Comparison of ENCODE assay signal across 1 cellular context in the genomic region with DNA sequence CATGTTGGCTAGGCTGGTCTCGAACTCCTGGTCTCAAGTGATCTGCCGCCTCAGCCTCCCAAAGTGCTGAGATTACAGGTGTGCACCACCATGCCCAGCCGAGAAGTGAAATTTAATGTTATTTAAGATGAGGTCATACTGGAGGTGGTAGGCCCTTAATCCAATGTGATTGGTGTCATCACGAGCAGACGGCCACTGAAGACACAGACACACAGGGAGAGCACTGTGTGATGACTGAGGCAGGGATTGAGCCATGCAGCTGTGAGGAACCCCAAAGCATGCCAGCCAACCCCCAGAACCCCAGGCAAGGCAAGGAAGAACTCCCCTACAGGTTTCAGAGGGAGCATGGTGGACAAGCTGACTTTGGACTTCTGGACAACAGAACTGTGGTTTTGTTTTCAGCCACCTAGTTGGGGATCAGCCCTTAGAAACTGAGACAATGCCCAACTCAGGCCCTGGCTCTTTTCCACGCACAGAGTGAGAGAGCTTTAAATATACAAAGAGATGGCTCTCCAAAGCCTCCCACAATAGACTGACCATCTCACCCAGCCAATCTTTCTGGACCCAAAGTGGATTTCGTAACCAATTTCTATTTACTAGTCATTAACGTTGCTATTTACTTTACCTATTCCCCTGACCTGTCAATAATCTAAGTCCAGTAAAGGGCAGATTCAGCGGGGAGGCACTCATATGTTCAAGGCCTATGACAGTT.
TF ChIP-seq lines count a peak whose summit lies in the region.

No MANE protein-coding gene starts in this region.

TF ChIP-seq in HepG2, 621 proteins besides CTCF, POLR2A, EP300 and RAD21 (continued from another document and continues in another):
- TF ChIP-seq, protein P1, sequence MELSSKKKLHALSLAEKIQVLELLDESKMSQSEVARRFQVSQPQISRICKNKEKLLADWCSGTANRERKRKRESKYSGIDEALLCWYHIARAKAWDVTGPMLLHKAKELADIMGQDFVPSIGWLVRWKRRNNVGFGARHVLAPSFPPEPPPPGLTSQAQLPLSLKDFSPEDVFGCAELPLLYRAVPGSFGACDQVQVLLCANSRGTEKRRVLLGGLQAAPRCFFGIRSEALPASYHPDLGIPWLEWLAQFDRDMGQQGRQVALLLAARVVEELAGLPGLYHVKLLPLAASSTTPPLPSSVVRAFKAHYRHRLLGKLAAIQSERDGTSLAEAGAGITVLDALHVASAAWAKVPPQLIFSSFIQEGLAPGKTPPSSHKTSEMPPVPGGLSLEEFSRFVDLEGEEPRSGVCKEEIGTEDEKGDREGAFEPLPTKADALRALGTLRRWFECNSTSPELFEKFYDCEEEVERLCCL (CRISPR knock-in tag; IDR thresholded peaks at IDR 0.05; ENCODE audit: borderline replicate concordance) = no peak
- TF ChIP-seq ZMYM4 (CRISPR knock-in tag; IDR thresholded peaks at IDR 0.05) (peak; percentile 91), ZFP62 (CRISPR knock-in tag; IDR thresholded peaks at IDR 0.05) (no peak), ZNF619 (CRISPR knock-in tag; IDR thresholded peaks at IDR 0.05) (no peak), KLF12 (CRISPR knock-in tag; IDR thresholded peaks at IDR 0.05; ENCODE audit: borderline replicate concordance) (no peak), TGIF2 (CRISPR knock-in tag; IDR thresholded peaks at IDR 0.05) (peak; percentile 95), ZNF546 (CRISPR knock-in tag; conservative IDR thresholded peaks at IDR 0.05) (no peak), ZNF180 (CRISPR knock-in tag; IDR thresholded peaks at IDR 0.05; ENCODE audit: borderline replicate concordance, low read depth) (no peak), SUZ12 (IDR thresholded peaks at IDR 0.05; ENCODE audit: low read depth, low read length) (no peak), ZNF558 (CRISPR knock-in tag; IDR thresholded peaks at IDR 0.05; ENCODE audit: borderline replicate concordance) (no peak), NFATC3 (CRISPR knock-in tag; IDR thresholded peaks at IDR 0.05) (no peak), ZNF598 (CRISPR knock-in tag; IDR thresholded peaks at IDR 0.05; ENCODE audit: borderline replicate concordance) (0 out of 2 replicates have a peak, but pooled peaks have one; percentile 21), KLF6 (CRISPR knock-in tag; IDR thresholded peaks at IDR 0.05) (peak; percentile 95), SNAPC2 (CRISPR knock-in tag; IDR thresholded peaks at IDR 0.05) (0 out of 2 replicates have a peak, but pooled peaks have one; percentile 67), ZFP41 (CRISPR knock-in tag; IDR thresholded peaks at IDR 0.05; ENCODE audit: borderline replicate concordance) (no peak), PAXIP1 (CRISPR knock-in tag; conservative IDR thresholded peaks at IDR 0.05) (peak; percentile 100), SP5 (CRISPR knock-in tag; IDR thresholded peaks at IDR 0.05; ENCODE audit: borderline replicate concordance, low read depth) (peak; percentile 92), RXRA (CRISPR knock-in tag; IDR thresholded peaks at IDR 0.05) (peak; percentile 50; the same call in 1 of the 2 replicates), DNMT3B (CRISPR knock-in tag; conservative IDR thresholded peaks at IDR 0.05) (no peak), ZNF678 (CRISPR knock-in tag; IDR thresholded peaks at IDR 0.05) (peak; percentile 60; the same call in 1 of the 2 replicates), MXI1 (IDR thresholded peaks at IDR 0.05; ENCODE audit: borderline replicate concordance, low read depth, low read length) (no peak), ZNF12 (CRISPR knock-in tag; IDR thresholded peaks at IDR 0.05) (peak; percentile 68), PAF1 (CRISPR knock-in tag; IDR thresholded peaks at IDR 0.05) (no peak), TRAFD1 (CRISPR knock-in tag; IDR thresholded peaks at IDR 0.05; ENCODE audit: borderline replicate concordance) (no peak), SIN3A (IDR thresholded peaks at IDR 0.05; ENCODE audit: borderline replicate concordance, low read depth, low read length) (peak; percentile 74; the same call in 1 of the 2 replicates), ZNF580 (CRISPR knock-in tag; IDR thresholded peaks at IDR 0.05; ENCODE audit: borderline replicate concordance, low read depth) (peak; percentile 76; the same call in 1 of the 2 replicates), ZSCAN21 (CRISPR knock-in tag; IDR thresholded peaks at IDR 0.05; ENCODE audit: borderline replicate concordance) (0 out of 2 replicates have a peak, but pooled peaks have one; percentile 82), ZMAT3 (CRISPR knock-in tag; conservative IDR thresholded peaks at IDR 0.05) (peak; percentile 80), ZNF446 (CRISPR knock-in tag; IDR thresholded peaks at IDR 0.05) (peak; percentile 89; the same call in 1 of the 2 replicates), ZNF101 (CRISPR knock-in tag; IDR thresholded peaks at IDR 0.05; ENCODE audit: borderline replicate concordance, low read depth) (no peak), ADNP (CRISPR knock-in tag; IDR thresholded peaks at IDR 0.05) (no peak), ZNF781 (CRISPR knock-in tag; IDR thresholded peaks at IDR 0.05; ENCODE audit: borderline replicate concordance, not compliant biosample characterization) (peak; percentile 32), ZNF234 (CRISPR knock-in tag; conservative IDR thresholded peaks at IDR 0.05) (no peak), PLRG1 (conservative IDR thresholded peaks at IDR 0.05) (no peak), MAF1 (CRISPR knock-in tag; IDR thresholded peaks at IDR 0.05; ENCODE audit: borderline replicate concordance) (no peak)
- TF ChIP-seq, protein P2, sequence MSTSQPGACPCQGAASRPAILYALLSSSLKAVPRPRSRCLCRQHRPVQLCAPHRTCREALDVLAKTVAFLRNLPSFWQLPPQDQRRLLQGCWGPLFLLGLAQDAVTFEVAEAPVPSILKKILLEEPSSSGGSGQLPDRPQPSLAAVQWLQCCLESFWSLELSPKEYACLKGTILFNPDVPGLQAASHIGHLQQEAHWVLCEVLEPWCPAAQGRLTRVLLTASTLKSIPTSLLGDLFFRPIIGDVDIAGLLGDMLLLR (CRISPR knock-in tag; IDR thresholded peaks at IDR 0.05) = 0 out of 2 replicates have a peak, but pooled peaks have one; percentile 64
- TF ChIP-seq, protein P3, sequence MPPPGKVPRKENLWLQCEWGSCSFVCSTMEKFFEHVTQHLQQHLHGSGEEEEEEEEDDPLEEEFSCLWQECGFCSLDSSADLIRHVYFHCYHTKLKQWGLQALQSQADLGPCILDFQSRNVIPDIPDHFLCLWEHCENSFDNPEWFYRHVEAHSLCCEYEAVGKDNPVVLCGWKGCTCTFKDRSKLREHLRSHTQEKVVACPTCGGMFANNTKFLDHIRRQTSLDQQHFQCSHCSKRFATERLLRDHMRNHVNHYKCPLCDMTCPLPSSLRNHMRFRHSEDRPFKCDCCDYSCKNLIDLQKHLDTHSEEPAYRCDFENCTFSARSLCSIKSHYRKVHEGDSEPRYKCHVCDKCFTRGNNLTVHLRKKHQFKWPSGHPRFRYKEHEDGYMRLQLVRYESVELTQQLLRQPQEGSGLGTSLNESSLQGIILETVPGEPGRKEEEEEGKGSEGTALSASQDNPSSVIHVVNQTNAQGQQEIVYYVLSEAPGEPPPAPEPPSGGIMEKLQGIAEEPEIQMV (CRISPR knock-in tag; IDR thresholded peaks at IDR 0.05; ENCODE audit: low read depth) = peak; percentile 49
- TF ChIP-seq, protein P4, sequence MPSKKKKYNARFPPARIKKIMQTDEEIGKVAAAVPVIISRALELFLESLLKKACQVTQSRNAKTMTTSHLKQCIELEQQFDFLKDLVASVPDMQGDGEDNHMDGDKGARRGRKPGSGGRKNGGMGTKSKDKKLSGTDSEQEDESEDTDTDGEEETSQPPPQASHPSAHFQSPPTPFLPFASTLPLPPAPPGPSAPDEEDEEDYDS (CRISPR knock-in tag; IDR thresholded peaks at IDR 0.05) = peak; percentile 68
- TF ChIP-seq, protein P5, sequence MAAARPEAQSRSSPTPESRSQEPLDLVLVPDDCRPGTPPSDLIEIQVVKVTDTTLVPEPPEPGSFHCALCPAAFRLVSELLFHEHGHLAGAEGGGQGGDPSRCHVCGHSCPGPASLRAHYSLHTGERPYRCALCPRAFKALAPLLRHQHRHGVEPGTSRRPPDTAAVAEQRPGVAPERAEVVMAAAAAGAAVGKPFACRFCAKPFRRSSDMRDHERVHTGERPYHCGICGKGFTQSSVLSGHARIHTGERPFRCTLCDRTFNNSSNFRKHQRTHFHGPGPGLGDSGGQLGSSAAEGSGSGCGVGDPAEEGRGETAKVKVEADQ (CRISPR knock-in tag; IDR thresholded peaks at IDR 0.05; ENCODE audit: borderline replicate concordance) = peak; percentile 82; the same call in 1 of the 2 replicates
- TF ChIP-seq, protein P6, sequence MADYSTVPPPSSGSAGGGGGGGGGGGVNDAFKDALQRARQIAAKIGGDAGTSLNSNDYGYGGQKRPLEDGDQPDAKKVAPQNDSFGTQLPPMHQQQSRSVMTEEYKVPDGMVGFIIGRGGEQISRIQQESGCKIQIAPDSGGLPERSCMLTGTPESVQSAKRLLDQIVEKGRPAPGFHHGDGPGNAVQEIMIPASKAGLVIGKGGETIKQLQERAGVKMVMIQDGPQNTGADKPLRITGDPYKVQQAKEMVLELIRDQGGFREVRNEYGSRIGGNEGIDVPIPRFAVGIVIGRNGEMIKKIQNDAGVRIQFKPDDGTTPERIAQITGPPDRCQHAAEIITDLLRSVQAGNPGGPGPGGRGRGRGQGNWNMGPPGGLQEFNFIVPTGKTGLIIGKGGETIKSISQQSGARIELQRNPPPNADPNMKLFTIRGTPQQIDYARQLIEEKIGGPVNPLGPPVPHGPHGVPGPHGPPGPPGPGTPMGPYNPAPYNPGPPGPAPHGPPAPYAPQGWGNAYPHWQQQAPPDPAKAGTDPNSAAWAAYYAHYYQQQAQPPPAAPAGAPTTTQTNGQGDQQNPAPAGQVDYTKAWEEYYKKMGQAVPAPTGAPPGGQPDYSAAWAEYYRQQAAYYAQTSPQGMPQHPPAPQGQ (CRISPR knock-in tag; IDR thresholded peaks at IDR 0.05; ENCODE audit: borderline replicate concordance) = no peak
- TF ChIP-seq, protein P7, sequence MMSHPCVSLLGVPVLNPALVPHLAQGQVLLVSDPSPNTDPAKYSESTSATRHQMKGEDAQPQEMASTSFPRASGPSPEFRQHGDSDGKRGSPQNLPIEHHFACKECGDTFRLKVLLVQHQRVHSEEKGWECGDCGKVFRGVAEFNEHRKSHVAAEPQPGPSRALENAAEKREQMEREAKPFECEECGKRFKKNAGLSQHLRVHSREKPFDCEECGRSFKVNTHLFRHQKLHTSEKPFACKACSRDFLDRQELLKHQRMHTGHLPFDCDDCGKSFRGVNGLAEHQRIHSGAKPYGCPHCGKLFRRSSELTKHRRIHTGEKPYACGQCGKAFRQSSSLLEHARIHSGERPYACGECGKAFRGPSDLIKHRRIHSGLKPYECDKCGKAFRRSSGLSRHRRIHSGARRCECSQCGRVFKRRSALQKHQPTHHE (CRISPR knock-in tag; IDR thresholded peaks at IDR 0.05; ENCODE audit: borderline replicate concordance) = peak; percentile 80; the same call in 1 of the 2 replicates
- TF ChIP-seq, protein P8, sequence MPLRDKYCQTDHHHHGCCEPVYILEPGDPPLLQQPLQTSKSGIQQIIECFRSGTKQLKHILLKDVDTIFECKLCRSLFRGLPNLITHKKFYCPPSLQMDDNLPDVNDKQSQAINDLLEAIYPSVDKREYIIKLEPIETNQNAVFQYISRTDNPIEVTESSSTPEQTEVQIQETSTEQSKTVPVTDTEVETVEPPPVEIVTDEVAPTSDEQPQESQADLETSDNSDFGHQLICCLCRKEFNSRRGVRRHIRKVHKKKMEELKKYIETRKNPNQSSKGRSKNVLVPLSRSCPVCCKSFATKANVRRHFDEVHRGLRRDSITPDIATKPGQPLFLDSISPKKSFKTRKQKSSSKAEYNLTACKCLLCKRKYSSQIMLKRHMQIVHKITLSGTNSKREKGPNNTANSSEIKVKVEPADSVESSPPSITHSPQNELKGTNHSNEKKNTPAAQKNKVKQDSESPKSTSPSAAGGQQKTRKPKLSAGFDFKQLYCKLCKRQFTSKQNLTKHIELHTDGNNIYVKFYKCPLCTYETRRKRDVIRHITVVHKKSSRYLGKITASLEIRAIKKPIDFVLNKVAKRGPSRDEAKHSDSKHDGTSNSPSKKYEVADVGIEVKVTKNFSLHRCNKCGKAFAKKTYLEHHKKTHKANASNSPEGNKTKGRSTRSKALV (CRISPR knock-in tag; IDR thresholded peaks at IDR 0.05) = no peak; the same call in 1 of the 2 replicates
